ENCODE assay signal across 9 cellular contexts in the genomic region with DNA sequence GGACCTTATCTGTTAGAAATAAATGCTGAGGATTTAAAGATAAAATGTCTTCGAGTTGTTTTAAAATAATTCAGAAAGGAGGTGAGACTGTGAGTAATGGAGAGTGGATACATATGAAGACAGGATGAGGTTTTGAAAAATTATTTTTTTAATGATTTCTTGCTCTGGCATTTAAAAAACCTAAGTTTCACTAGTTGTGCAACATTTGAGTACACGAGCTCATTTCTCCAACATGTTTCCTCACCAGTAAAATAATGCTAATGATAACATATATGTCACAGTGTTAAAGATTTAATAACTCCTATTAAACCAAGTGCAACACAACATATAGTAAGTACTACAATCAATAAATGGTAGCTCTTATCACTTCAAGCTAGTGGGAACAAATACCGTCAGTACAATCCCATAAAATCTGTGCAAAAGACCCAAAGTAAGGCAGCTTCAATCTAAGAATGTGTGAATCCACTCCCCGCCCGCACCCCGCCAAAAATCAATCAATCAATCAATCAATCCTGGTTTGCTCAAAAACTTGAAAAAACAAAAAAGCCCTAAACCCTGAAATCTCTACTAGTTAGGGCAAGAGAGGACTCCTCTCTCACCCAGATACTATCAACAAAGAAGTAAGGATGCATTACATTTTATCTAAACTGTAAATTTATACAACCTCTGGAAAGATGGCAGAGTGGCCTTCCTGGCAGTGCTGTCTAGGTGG. TPM values are rescaled to one million over a fixed set of nuclear protein-coding genes. Genes with fewer than 3 reads are reported as not detected.
DNase-seq lines count a peak whose midpoint lies in the region; ATAC-seq, FAIRE-seq and TF ChIP-seq lines count a peak whose summit lies in the region.
"Had no signal": no experiment of that assay in that cellular context is flagged by ENCODE, and none has a peak within 500 bp of the region (broad histone marks: within the 10 kb centered on the region; RNA-seq: fewer than 3 reads in every experiment).

No MANE protein-coding gene starts in this region.

- no peak for TF ChIP-seq CTCF in C4-2B (conservative IDR thresholded peaks at IDR 0.05)

- H3K4me3 Mint-ChIP-seq in natural killer cell treated with Interleukin-12 subunit alpha and Interleukin-12 subunit beta and Interleukin-15 and Interleukin-18, amount 100 ng/mL, for 72 hours: peak overlapping the region; percentile 94

- peak overlapping the region; percentile 82 for H3K4me2 ChIP-seq in Karpas-422 (ENCODE audit: low read depth, low read length, poor library complexity, severe bottlenecking)

- H4K20me1 ChIP-seq in Karpas-422 (ENCODE audit: insufficient read depth, low read depth, low read length): peaks cover 5% of the 10 kb centered on the region; the same call in 1 of the 2 replicates

- H3K27me3 ChIP-seq in Karpas-422 (ENCODE audit: low read length): no peaks in the 10 kb centered on the region
- no peaks in the 10 kb centered on the region for H3K27me3 ChIP-seq in duodenal mucosa (ENCODE audit: control insufficient read depth in 1 of 2, insufficient read depth in 2 of 2, low read length in 2 of 2)

- H3K4me1 Mint-ChIP-seq in natural killer cell treated with Interleukin-12 subunit alpha and Interleukin-12 subunit beta and Interleukin-15 and Interleukin-18, amount 100 ng/mL, for 72 hours (ENCODE audit: low read depth in 2 of 2): peaks cover 32 to 37% of the 10 kb centered on the region in 2 donors

- no peaks in the 10 kb centered on the region for H3K9me3 Mint-ChIP-seq in natural killer cell treated with Interleukin-12 subunit alpha and Interleukin-12 subunit beta and Interleukin-15 and Interleukin-18, amount 100 ng/mL, for 72 hours

- H3K4me1 ChIP-seq in Karpas-422 (ENCODE audit: low read length) (peaks cover 37% of the 10 kb centered on the region), duodenal mucosa (ENCODE audit: control insufficient read depth in 1 of 2, insufficient read depth in 2 of 2, low read length in 2 of 2) (peaks cover 18 to 19% of the 10 kb centered on the region in 2 donors)

- H3K9me3 ChIP-seq in Karpas-422 (ENCODE audit: low read length): no peaks in the 10 kb centered on the region
- H3K9me3 ChIP-seq in duodenal mucosa (ENCODE audit: control insufficient read depth in 1 of 2, low read length in 2 of 2): no peaks in the 10 kb centered on the region

- H3K79me2 ChIP-seq in Karpas-422 (ENCODE audit: low read length): peaks cover 71% of the 10 kb centered on the region

- H3K9ac ChIP-seq in Karpas-422 (ENCODE audit: low read length) (peak overlapping the region; percentile 96), duodenal mucosa (ENCODE audit: low read depth in 1 of 2, low read length in 2 of 2) (peak overlapping the region; percentile 85 to 92)

- H3K36me3 ChIP-seq in Karpas-422 (ENCODE audit: insufficient read depth, low read length): peaks cover 32% of the 10 kb centered on the region; the same call in 1 of the 2 replicates
- peaks cover 9 to 22% of the 10 kb centered on the region in 2 donors for H3K36me3 ChIP-seq in duodenal mucosa (ENCODE audit: control insufficient read depth in 1 of 2, insufficient read depth in 2 of 2, low read length in 2 of 2)

- no peaks in the 10 kb centered on the region for H3K27me3 Mint-ChIP-seq in natural killer cell treated with Interleukin-12 subunit alpha and Interleukin-12 subunit beta and Interleukin-15 and Interleukin-18, amount 100 ng/mL, for 72 hours

- DNase-seq in Karpas-422 (peak; percentile 43), HTR-8/SVneo (ENCODE audit: insufficient read length, low spot score) (no peak), cerebellar cortex (ENCODE audit: low spot score) (no peak), NCI-H2081 (lab: John Stamatoyannopoulos, UW) (no peak), 8988T (no peak)
- no peak for DNase-seq in natural killer cell treated with Interleukin-12 subunit alpha and Interleukin-12 subunit beta and Interleukin-15 and Interleukin-18, amount 100 ng/mL, for 72 hours (ENCODE audit: low spot score)

- H3K27ac Mint-ChIP-seq in natural killer cell treated with Interleukin-12 subunit alpha and Interleukin-12 subunit beta and Interleukin-15 and Interleukin-18, amount 100 ng/mL, for 72 hours: peak overlapping the region; percentile 99

- H3K9me2 ChIP-seq in Karpas-422 (replicated peaks; ENCODE audit: insufficient read depth, low read length): no peaks in the 10 kb centered on the region

- FAIRE-seq in HTR-8/SVneo (lab: Jason Lieb, UNC): no peak

- no peak overlapping the region for H2AFZ ChIP-seq in Karpas-422 (ENCODE audit: low read length)

- ATAC-seq in natural killer cell treated with Interleukin-12 subunit alpha and Interleukin-12 subunit beta and Interleukin-15 and Interleukin-18, amount 100 ng/mL, for 72 hours: no peak
- ATAC-seq: left colon had no signal

- H3K4me3 ChIP-seq in Karpas-422 (ENCODE audit: low read length) (peak overlapping the region; percentile 97), duodenal mucosa (ENCODE audit: low read depth in 1 of 2, low read length in 2 of 2) (peak overlapping the region; percentile 91 to 94)

- peak overlapping the region; percentile 81 for H3K27ac ChIP-seq in C4-2B
- H3K27ac ChIP-seq in Karpas-422 (ENCODE audit: low read length): peak overlapping the region; percentile 54; the same call in 1 of the 2 replicates
- no peak overlapping the region for H3K27ac ChIP-seq in duodenal mucosa (ENCODE audit: low read depth, low read length)

- peaks cover 21% of the 10 kb centered on the region for H3K36me3 Mint-ChIP-seq in natural killer cell treated with Interleukin-12 subunit alpha and Interleukin-12 subunit beta and Interleukin-15 and Interleukin-18, amount 100 ng/mL, for 72 hours

RNA-seq across cellular contexts. Expression of a gene that starts 1.3 kb away (rescaled TPM):
- total RNA-seq in Karpas-422 (2014; rRNA removed; shearing (Covaris generic); ENCODE audit: low replicate concordance): 16.8 and 36.9 TPM in 2 replicates
- total RNA-seq in natural killer cell treated with Interleukin-12 subunit alpha and Interleukin-12 subunit beta and Interleukin-15 and Interleukin-18, amount 100 ng/mL, for 72 hours: 10 to 100 TPM; 34.7 to 34.9 TPM

RNA-seq across cellular contexts. Expression of a gene that starts 2.7 kb away (rescaled TPM):
- total RNA-seq in Karpas-422 (2014; rRNA removed; shearing (Covaris generic); ENCODE audit: low replicate concordance): 49.4 and 75.2 TPM in 2 replicates
- 10 to 100 TPM; 80.0 to 85.6 TPM for total RNA-seq in natural killer cell treated with Interleukin-12 subunit alpha and Interleukin-12 subunit beta and Interleukin-15 and Interleukin-18, amount 100 ng/mL, for 72 hours
